Comparison of ENCODE assay signal across 1 cellular context in the genomic region with DNA sequence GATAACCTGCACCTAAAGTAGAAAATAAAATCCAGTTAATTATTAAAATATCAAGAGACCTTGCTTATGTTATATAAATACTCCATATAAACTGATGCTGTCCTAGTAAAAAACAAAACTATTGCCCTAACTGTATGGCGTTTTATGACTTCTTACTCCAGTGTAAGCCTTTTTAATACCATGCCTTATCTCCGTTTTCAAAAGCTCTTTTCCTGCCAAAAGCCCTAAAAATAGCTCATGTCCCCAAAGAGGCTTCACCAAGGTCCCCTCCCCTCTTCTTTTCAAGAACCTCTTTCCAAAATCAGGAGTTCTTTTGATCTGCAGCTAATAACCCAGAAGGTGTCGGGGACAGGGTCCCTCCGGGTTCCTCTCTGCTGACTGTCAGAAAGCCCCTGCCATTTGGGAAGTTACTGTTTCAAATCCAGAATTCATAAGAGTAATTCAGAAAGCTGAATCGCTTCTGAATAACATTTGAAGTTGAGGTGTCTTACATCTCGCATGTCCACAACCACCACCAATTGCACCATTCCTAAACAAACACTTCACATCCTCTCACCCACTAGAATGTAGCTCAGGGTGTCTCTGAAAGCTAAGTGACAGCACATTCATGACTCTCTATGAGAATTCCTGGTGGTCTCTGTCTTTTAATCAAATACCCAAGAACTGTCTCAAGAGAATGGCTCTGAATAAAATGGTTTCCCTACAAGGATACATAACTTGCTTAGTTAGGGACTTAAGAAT.
TF ChIP-seq lines count a peak whose summit lies in the region.

No MANE protein-coding gene starts in this region.

TF ChIP-seq in K562, 482 proteins besides CTCF, POLR2A, EP300 and RAD21 (continued from another document):
- TF ChIP-seq CHD7 (IDR thresholded peaks at IDR 0.05; ENCODE audit: low read depth, low read length): no peak
- no peak for TF ChIP-seq NCOA6 (IDR thresholded peaks at IDR 0.05)
